Comparison of ENCODE assay signal across 16 cellular contexts in genomic region chr7:149764481-149765398, GRCh38. TPM values are rescaled to one million over a fixed set of nuclear protein-coding genes. Genes with fewer than 3 reads are reported as not detected.
DNase-seq lines count a peak whose midpoint lies in the region; ATAC-seq and TF ChIP-seq lines count a peak whose summit lies in the region.
"Had no signal": no experiment of that assay in that cellular context is flagged by ENCODE, and none has a peak within 500 bp of the region (broad histone marks: within the 10 kb centered on the region; RNA-seq: fewer than 3 reads in every experiment).

No MANE protein-coding gene starts in this region.

- H3K9me3 ChIP-seq in HUES64 (ENCODE audit: insufficient read depth, low read depth, low read length) (no peaks in the 10 kb centered on the region), iPS-15b (ENCODE audit: control insufficient read depth, insufficient read depth, low read length) (no peaks in the 10 kb centered on the region), psoas muscle (no peaks in the 10 kb centered on the region), BE2C (no peaks in the 10 kb centered on the region)
- H3K9me3 ChIP-seq: adrenal gland had no signal

- peaks cover 0 to 13% (median 0%) of the 10 kb centered on the region in 5 experiments for H3K9me3 Mint-ChIP-seq in brain
- H3K9me3 Mint-ChIP-seq: activated CD4-positive, alpha-beta T cell treated with anti-CD3 and anti-CD28 coated beads, Interleukin-2, amount 10 ng/mL, durations not matched to agents 7 days and 5 days had no signal

- WGBS in HUES64 = 2% methylated on average over 96 of the region's 96 CpGs
- 24 to 33% (median 26%) methylated on average over 79 to 96 of the region's 96 CpGs for WGBS in psoas muscle, 3 donors

- H3K27ac ChIP-seq in HUES64 (ENCODE audit: low read depth, low read length) (no peak overlapping the region), psoas muscle (no peak overlapping the region)
- H3K27ac ChIP-seq: adrenal gland; BLaER1 treated with 17β-estradiol and CSF1 and Interleukin-3, amounts not matched to agents 10 nM and 100 nM had no signal

- H3K27me3 Mint-ChIP-seq in brain = peaks cover 74% of the 10 kb centered on the region
- H3K27me3 Mint-ChIP-seq: activated CD4-positive, alpha-beta T cell treated with anti-CD3 and anti-CD28 coated beads, Interleukin-2, amount 10 ng/mL, durations not matched to agents 7 days and 5 days had no signal

- intact Hi-C loops in psoas muscle (cut with DNase I) = no loop called here

- H3K9ac ChIP-seq in HUES64 (ENCODE audit: low read depth, low read length) = no peak overlapping the region
- no peak overlapping the region for H3K9ac ChIP-seq in iPS-15b (ENCODE audit: low read depth, low read length)
- H3K9ac ChIP-seq: BLaER1 treated with 17β-estradiol and CSF1 and Interleukin-3, amounts not matched to agents 10 nM and 100 nM had no signal

- H3K4me1 ChIP-seq in HUES64 (ENCODE audit: insufficient read depth, low read length) (no peaks in the 10 kb centered on the region), iPS-15b (ENCODE audit: control insufficient read depth, insufficient read depth, low read length) (no peaks in the 10 kb centered on the region), psoas muscle (no peaks in the 10 kb centered on the region), BE2C (no peaks in the 10 kb centered on the region)
- H3K4me1 ChIP-seq: adrenal gland had no signal

- peaks cover 44% of the 10 kb centered on the region for H3K36me3 Mint-ChIP-seq in brain

- H3K4me3 Mint-ChIP-seq in brain = peak overlapping the region in 3 of 5 experiments; percentile 43 to 70 (median 67)
- H3K4me3 Mint-ChIP-seq: activated CD4-positive, alpha-beta T cell treated with anti-CD3 and anti-CD28 coated beads, Interleukin-2, amount 10 ng/mL, durations not matched to agents 7 days and 5 days; naive B cell had no signal

- H3K4me3 ChIP-seq in HUES64 (ENCODE audit: low read length) (peak overlapping the region; percentile 43), iPS-15b (ENCODE audit: low read depth, low read length) (peak overlapping the region; percentile 39), psoas muscle (peak overlapping the region; percentile 62), BE2C (ENCODE audit: low read depth, low read length) (no peak overlapping the region)
- H3K4me3 ChIP-seq: adrenal gland; BLaER1 treated with 17β-estradiol and CSF1 and Interleukin-3, amounts not matched to agents 10 nM and 100 nM had no signal

- DNase-seq in psoas muscle (peak in 1 of 2 donors; percentile 68), AG20443 (ENCODE audit: low spot score) (no peak), BE2C (no peak)
- no peak for DNase-seq in effector CD4-positive, alpha-beta T cell
- DNase-seq: activated CD4-positive, alpha-beta T cell treated with anti-CD3 and anti-CD28 coated beads, Interleukin-2, amount 10 ng/mL, durations not matched to agents 7 days and 5 days; adrenal gland; dermis blood vessel endothelial cell; naive B cell; NCI-H2227 treated with DMSO at 0.1 percent for 48 hours; T-helper 2 cell had no signal

- H3K36me3 ChIP-seq in HUES64 (ENCODE audit: insufficient read depth, low read length) (no peaks in the 10 kb centered on the region), iPS-15b (ENCODE audit: control insufficient read depth, insufficient read depth, low read length) (no peaks in the 10 kb centered on the region), psoas muscle (ENCODE audit: insufficient read depth in 1 of 2, low read depth in 1 of 2) (no peaks in the 10 kb centered on the region), BE2C (no peaks in the 10 kb centered on the region)

- H3K27me3 ChIP-seq in HUES64 (ENCODE audit: insufficient read depth, low read length) (peaks cover 100% of the 10 kb centered on the region), iPS-15b (ENCODE audit: control insufficient read depth, insufficient read depth, low read length) (peaks cover 97% of the 10 kb centered on the region), psoas muscle (ENCODE audit: insufficient read depth in 3 of 3, low read length in 2 of 3) (peaks cover 0 to 33% (median 13%) of the 10 kb centered on the region in 3 donors), BE2C (peaks cover 34% of the 10 kb centered on the region)
- H3K27me3 ChIP-seq: BLaER1 treated with 17β-estradiol and CSF1 and Interleukin-3, amounts not matched to agents 10 nM and 100 nM had no signal

- H3K27ac Mint-ChIP-seq in brain = no peak overlapping the region
- H3K27ac Mint-ChIP-seq: activated CD4-positive, alpha-beta T cell treated with anti-CD3 and anti-CD28 coated beads, Interleukin-2, amount 10 ng/mL, durations not matched to agents 7 days and 5 days; naive B cell had no signal

- TF ChIP-seq CTCF in brain (conservative IDR thresholded peaks at IDR 0.05) = peak in 1 of 2 experiments; percentile 62
- peak; percentile 40 for TF ChIP-seq CTCF in psoas muscle (IDR thresholded peaks at IDR 0.05)
- no peak for TF ChIP-seq CTCF in BE2C (IDR thresholded peaks at IDR 0.05; ENCODE audit: low read depth, low read length)

- ATAC-seq in psoas muscle (peak; percentile 73 to 94 (median 88)), HG02623 (IDR thresholded peaks at IDR 0.05; ENCODE audit: unreplicated experiment) (no peak)

- peaks cover 6% of the 10 kb centered on the region for H3K4me1 Mint-ChIP-seq in brain
- H3K4me1 Mint-ChIP-seq: activated CD4-positive, alpha-beta T cell treated with anti-CD3 and anti-CD28 coated beads, Interleukin-2, amount 10 ng/mL, durations not matched to agents 7 days and 5 days; naive B cell had no signal

RNA-seq across cellular contexts. Expression of gene ZNF467, which starts 8.6 kb away (rescaled TPM):
- polyA plus RNA-seq in HUES64 (2013, experiment 1 of 2) = 1.0 TPM
- polyA plus RNA-seq in HUES64 (2013, experiment 2 of 2) = 1.1 TPM
- polyA plus RNA-seq in brain (ENCODE audit: insufficient read depth, low read depth, low replicate concordance) (9.1 TPM), psoas muscle (1 to 10 TPM in 2 of 3 donors, under 1 TPM in 1; 0.87 to 1.3 (median 1.2) TPM)
- 1 to 10 TPM; 1.7 to 2.8 (median 2.3) TPM for total RNA-seq in psoas muscle
- 149 TPM for polyA plus RNA-seq in BE2C (2012; ENCODE audit: insufficient read depth, insufficient read length, low read depth)
- total RNA-seq: kidney epithelial cell had no signal
